ENCODE assay signal across 16 cellular contexts in genomic region chr9:3434594-3434993, GRCh38.
DNase-seq lines count a peak whose midpoint lies in the region; ATAC-seq and TF ChIP-seq lines count a peak whose summit lies in the region.
"Had no signal": no experiment of that assay in that cellular context is flagged by ENCODE, and none has a peak within 500 bp of the region (broad histone marks: within the 10 kb centered on the region; RNA-seq: fewer than 3 reads in every experiment).

No MANE protein-coding gene starts in this region.

- H3K4me1 Mint-ChIP-seq in stimulated activated effector memory CD8-positive, alpha-beta T cell treated with anti-CD3 and anti-CD28 coated beads, Interleukin-12 subunit alpha, Interleukin-12 subunit beta, amount 100 ng/mL, for 72 hours: no peaks in the 10 kb centered on the region
- H3K4me1 Mint-ChIP-seq: immature natural killer cell had no signal

- no peak overlapping the region for H3K4me3 Mint-ChIP-seq in stimulated activated effector memory CD8-positive, alpha-beta T cell treated with anti-CD3 and anti-CD28 coated beads, Interleukin-12 subunit alpha, Interleukin-12 subunit beta, amount 100 ng/mL, for 72 hours
- H3K4me3 Mint-ChIP-seq: activated CD8-positive, alpha-beta T cell treated with anti-CD3 and anti-CD28 coated beads for 36 hours; immature natural killer cell had no signal

- peaks cover 5% of the 10 kb centered on the region for H3K36me3 Mint-ChIP-seq in stimulated activated effector memory CD8-positive, alpha-beta T cell treated with anti-CD3 and anti-CD28 coated beads, Interleukin-12 subunit alpha, Interleukin-12 subunit beta, amount 100 ng/mL, for 72 hours

- peak overlapping the region; percentile 29 to 35 for H3K4me3 ChIP-seq in neutrophil (ENCODE audit: low read depth in 1 of 2, low read length in 1 of 2)
- H3K4me3 ChIP-seq: MG63 had no signal

- TF ChIP-seq CTCF in neutrophil (IDR thresholded peaks at IDR 0.05): no peak

- peak overlapping the region; percentile 72 for H3K27ac ChIP-seq in neutrophil
- H3K27ac ChIP-seq: C4-2B had no signal

- peaks cover 24 to 29% of the 10 kb centered on the region in 2 experiments for H3K4me1 ChIP-seq in neutrophil (ENCODE audit: control insufficient read depth in 1 of 2, insufficient read depth in 1 of 2, low read depth in 1 of 2, low read length in 1 of 2)

- no peaks in the 10 kb centered on the region for H3K36me3 ChIP-seq in neutrophil
- H3K36me3 ChIP-seq: MG63 had no signal

- peak; percentile 51 for ATAC-seq in esophagus mucosa
- ATAC-seq in stimulated activated effector memory CD8-positive, alpha-beta T cell treated with anti-CD3 and anti-CD28 coated beads, Interleukin-12 subunit alpha, Interleukin-12 subunit beta, amount 100 ng/mL, for 72 hours: no peak
- ATAC-seq: activated CD8-positive, alpha-beta T cell treated with anti-CD3 and anti-CD28 coated beads for 36 hours; Right ventricle myocardium inferior had no signal

- no peaks in the 10 kb centered on the region for H3K27me3 ChIP-seq in neutrophil
- H3K27me3 ChIP-seq: MG63 had no signal

- H3K9me3 Mint-ChIP-seq in stimulated activated effector memory CD8-positive, alpha-beta T cell treated with anti-CD3 and anti-CD28 coated beads, Interleukin-12 subunit alpha, Interleukin-12 subunit beta, amount 100 ng/mL, for 72 hours: no peaks in the 10 kb centered on the region
- H3K9me3 Mint-ChIP-seq: activated CD8-positive, alpha-beta T cell treated with anti-CD3 and anti-CD28 coated beads for 36 hours; immature natural killer cell had no signal

- no peaks in the 10 kb centered on the region for H3K9me3 ChIP-seq in neutrophil
- H3K9me3 ChIP-seq: MG63 had no signal

- no peak overlapping the region for H3K27ac Mint-ChIP-seq in stimulated activated effector memory CD8-positive, alpha-beta T cell treated with anti-CD3 and anti-CD28 coated beads, Interleukin-12 subunit alpha, Interleukin-12 subunit beta, amount 100 ng/mL, for 72 hours
- H3K27ac Mint-ChIP-seq: activated CD8-positive, alpha-beta T cell treated with anti-CD3 and anti-CD28 coated beads for 36 hours; immature natural killer cell had no signal

- DNase-seq in EH (ENCODE audit: low read depth): peak; percentile 34
- peak; percentile 46 to 63 for DNase-seq in NOMO-1 (lab: John Stamatoyannopoulos, UW; ENCODE audit: unreplicated experiment in 2 of 2)
- no peak for DNase-seq in stimulated activated CD4-positive, alpha-beta T cell treated with anti-CD3 and anti-CD28 coated beads, Interleukin-4, amount 100 ng/mL, for 24 hours
- DNase-seq in germinal center (ENCODE audit: low spot score): no peak
- no peak for DNase-seq in stimulated activated effector memory CD8-positive, alpha-beta T cell treated with anti-CD3 and anti-CD28 coated beads, Interleukin-12 subunit alpha, Interleukin-12 subunit beta, amount 100 ng/mL, for 72 hours (ENCODE audit: low spot score in 2 of 2)
- no peak for DNase-seq in cerebellar cortex (ENCODE audit: low spot score)
- DNase-seq: activated CD8-positive, alpha-beta T cell treated with anti-CD3 and anti-CD28 coated beads for 36 hours; central memory CD4-positive, alpha-beta T cell; immature natural killer cell; MG63; NCI-H510A treated with DMSO at 0.1 percent for 48 hours; stimulated activated naive CD4-positive, alpha-beta T cell treated with Interleukin-2 at 50 U/mL for 16 hours had no signal

Comparison
In these comparisons a context has a peak if more than half of its experiments do, and no peak if none do; other contexts are left out.
1. DNase-seq: peak in EH (single experiment) and NOMO-1 (2 of 2); none in stimulated activated CD4-positive, alpha-beta T cell treated with anti-CD3 and anti-CD28 coated beads, Interleukin-4, amount 100 ng/mL, for 24 hours (single experiment), germinal center (single experiment), stimulated activated effector memory CD8-positive, alpha-beta T cell treated with anti-CD3 and anti-CD28 coated beads, Interleukin-12 subunit alpha, Interleukin-12 subunit beta, amount 100 ng/mL, for 72 hours (0 of 2) and cerebellar cortex (single experiment).